ENCODE assay signal across 19 cellular contexts in the genomic region with DNA sequence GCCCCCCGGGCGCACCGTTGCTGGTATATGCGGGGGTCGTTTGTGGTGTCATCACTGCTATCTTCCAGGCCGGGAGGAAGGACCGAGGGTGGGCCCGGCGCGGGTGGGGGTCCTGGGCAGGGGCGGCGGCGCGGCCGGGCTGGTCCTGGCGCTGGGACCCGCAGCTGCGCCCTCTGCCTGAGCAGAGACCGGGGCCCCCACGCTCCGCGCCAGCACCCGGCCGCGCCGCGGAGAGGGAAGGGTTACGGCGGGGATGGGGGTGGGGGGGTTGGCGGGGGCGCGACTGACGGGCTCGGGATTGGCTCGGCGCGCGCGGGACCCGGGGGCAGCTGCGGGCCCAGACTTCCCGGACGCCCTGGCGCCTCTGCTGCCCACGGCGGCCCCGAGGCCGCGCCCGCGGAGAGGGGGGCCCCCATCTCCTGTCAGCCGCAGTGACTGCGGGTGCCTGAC. TPM values are rescaled to one million over a fixed set of nuclear protein-coding genes. Genes with fewer than 3 reads are reported as not detected.
DNase-seq lines count a peak whose midpoint lies in the region; ATAC-seq, FAIRE-seq and TF ChIP-seq lines count a peak whose summit lies in the region.
"Had no signal": no experiment of that assay in that cellular context is flagged by ENCODE, and none has a peak within 500 bp of the region (broad histone marks: within the 10 kb centered on the region; RNA-seq: fewer than 3 reads in every experiment).

No MANE protein-coding gene starts in this region.

- H3K4me3 Mint-ChIP-seq in natural killer cell: no peak overlapping the region
- H3K4me3 Mint-ChIP-seq in natural killer cell treated with Interleukin-12 subunit alpha and Interleukin-12 subunit beta and Interleukin-15 and Interleukin-18, amount 100 ng/mL, for 72 hours: no peak overlapping the region
- H3K4me3 Mint-ChIP-seq: activated T-helper 1 cell treated with anti-CD3 and anti-CD28 coated beads, Interleukin-12 subunit alpha, Interleukin-12 subunit beta, Interleukin-2, Interleukin-4 antibody, amounts not matched to agents 30 ng/mL and 10 ng/mL and 1 ng/mL, durations not matched to agents 14 hours and 24 hours and 36 hours; stimulated activated naive B cell treated with anti-CD40 and anti-IgM and Interleukin-4, amounts not matched to agents 10 μg/mL and 1 μg/mL and 100 μg/mL, for 72 hours had no signal

- H3K27me3 ChIP-seq in dorsolateral prefrontal cortex (peaks cover 0 to 71% (median 15%) of the 10 kb centered on the region in 45 donors), aorta (ENCODE audit: control insufficient read depth in 1 of 2, insufficient read depth in 2 of 2, low read length in 1 of 2) (no peaks in the 10 kb centered on the region), vagina (no peaks in the 10 kb centered on the region)

- TF ChIP-seq CTCF in natural killer cell (IDR thresholded peaks at IDR 0.05): no peak
- no peak for TF ChIP-seq CTCF in dorsolateral prefrontal cortex (IDR thresholded peaks at IDR 0.05 in 54 of 56, conservative IDR thresholded peaks at IDR 0.05 in 2 of 56; ENCODE audit: low read depth in 1 of 56, partially characterized antibody in 56 of 56)
- TF ChIP-seq CTCF in vagina (IDR thresholded peaks at IDR 0.05): no peak

- no peak overlapping the region for H3K27ac Mint-ChIP-seq in natural killer cell
- no peak overlapping the region for H3K27ac Mint-ChIP-seq in natural killer cell treated with Interleukin-12 subunit alpha and Interleukin-12 subunit beta and Interleukin-15 and Interleukin-18, amount 100 ng/mL, for 72 hours
- H3K27ac Mint-ChIP-seq: activated T-helper 1 cell treated with anti-CD3 and anti-CD28 coated beads, Interleukin-12 subunit alpha, Interleukin-12 subunit beta, Interleukin-2, Interleukin-4 antibody, amounts not matched to agents 30 ng/mL and 10 ng/mL and 1 ng/mL, durations not matched to agents 14 hours and 24 hours and 36 hours; stimulated activated naive B cell treated with anti-CD40 and anti-IgM and Interleukin-4, amounts not matched to agents 10 μg/mL and 1 μg/mL and 100 μg/mL, for 72 hours had no signal

- H3K4me3 ChIP-seq in dorsolateral prefrontal cortex: peak overlapping the region in 34 of 59 donors; percentile 2 to 55 (median 34)
- H3K4me3 ChIP-seq in aorta (ENCODE audit: low read length in 2 of 2): no peak overlapping the region
- H3K4me3 ChIP-seq in vagina: peak overlapping the region in 1 of 2 donors; percentile 25
- H3K4me3 ChIP-seq: SJCRH30 had no signal

- peaks cover 18 to 34% of the 10 kb centered on the region in 2 donors for H3K27me3 Mint-ChIP-seq in natural killer cell (ENCODE audit: low read depth in 2 of 2)
- H3K27me3 Mint-ChIP-seq in natural killer cell treated with Interleukin-12 subunit alpha and Interleukin-12 subunit beta and Interleukin-15 and Interleukin-18, amount 100 ng/mL, for 72 hours: peaks cover 21 to 29% of the 10 kb centered on the region in 2 donors

- ATAC-seq in natural killer cell (no peak), aorta (ENCODE audit: low FRiP score) (no peak)
- ATAC-seq in natural killer cell treated with Interleukin-12 subunit alpha and Interleukin-12 subunit beta and Interleukin-15 and Interleukin-18, amount 100 ng/mL, for 72 hours: no peak
- ATAC-seq: stimulated activated naive B cell treated with anti-CD40 and anti-IgM and Interleukin-4, amounts not matched to agents 10 μg/mL and 1 μg/mL and 100 μg/mL, for 72 hours had no signal

- no peaks in the 10 kb centered on the region for H3K9me3 Mint-ChIP-seq in natural killer cell
- no peaks in the 10 kb centered on the region for H3K9me3 Mint-ChIP-seq in natural killer cell treated with Interleukin-12 subunit alpha and Interleukin-12 subunit beta and Interleukin-15 and Interleukin-18, amount 100 ng/mL, for 72 hours
- H3K9me3 Mint-ChIP-seq: activated T-helper 1 cell treated with anti-CD3 and anti-CD28 coated beads, Interleukin-12 subunit alpha, Interleukin-12 subunit beta, Interleukin-2, Interleukin-4 antibody, amounts not matched to agents 30 ng/mL and 10 ng/mL and 1 ng/mL, durations not matched to agents 14 hours and 24 hours and 36 hours; stimulated activated naive B cell treated with anti-CD40 and anti-IgM and Interleukin-4, amounts not matched to agents 10 μg/mL and 1 μg/mL and 100 μg/mL, for 72 hours had no signal

- no peaks in the 10 kb centered on the region for H3K36me3 Mint-ChIP-seq in natural killer cell
- H3K36me3 Mint-ChIP-seq in natural killer cell treated with Interleukin-12 subunit alpha and Interleukin-12 subunit beta and Interleukin-15 and Interleukin-18, amount 100 ng/mL, for 72 hours: no peaks in the 10 kb centered on the region

- H3K4me1 Mint-ChIP-seq in natural killer cell: peaks cover 6 to 12% of the 10 kb centered on the region in 2 donors
- H3K4me1 Mint-ChIP-seq in natural killer cell treated with Interleukin-12 subunit alpha and Interleukin-12 subunit beta and Interleukin-15 and Interleukin-18, amount 100 ng/mL, for 72 hours (ENCODE audit: low read depth in 2 of 2): peaks cover 4 to 5% of the 10 kb centered on the region in 2 donors

- H3K4me1 ChIP-seq in aorta (ENCODE audit: control insufficient read depth in 1 of 2, insufficient read depth in 2 of 2, low read length in 2 of 2): no peaks in the 10 kb centered on the region
- peaks cover 9% of the 10 kb centered on the region for H3K4me1 ChIP-seq in vagina

- H3K36me3 ChIP-seq in aorta (ENCODE audit: control insufficient read depth in 1 of 2, insufficient read depth in 2 of 2, low read length in 1 of 2) (no peaks in the 10 kb centered on the region), vagina (no peaks in the 10 kb centered on the region)
- H3K36me3 ChIP-seq: SJCRH30 had no signal

- no peak for FAIRE-seq in H54 (lab: Jason Lieb, UNC)
- FAIRE-seq: endothelial cell of umbilical vein, GM18507 had no signal

- H3K9me3 ChIP-seq in aorta (ENCODE audit: control insufficient read depth, low read length) (no peaks in the 10 kb centered on the region), vagina (no peaks in the 10 kb centered on the region)
- H3K9me3 ChIP-seq: SJCRH30 had no signal

- DNase-seq in natural killer cell (peak; percentile 13), dorsolateral prefrontal cortex (peak in 2 of 10 donors; percentile 10 to 36), mesenteric fat pad (ENCODE audit: low spot score) (peak; percentile 82), aorta (peak; percentile 18 to 73), H54 (ENCODE audit: insufficient read length, low spot score) (no peak), GM19240 (ENCODE audit: insufficient read length, low spot score) (no peak), vagina (ENCODE audit: extremely low spot score in 2 of 2) (no peak)
- no peak for DNase-seq in natural killer cell treated with Interleukin-12 subunit alpha and Interleukin-12 subunit beta and Interleukin-15 and Interleukin-18, amount 100 ng/mL, for 72 hours (ENCODE audit: low spot score)
- DNase-seq: activated CD4-positive, alpha-beta T cell treated with anti-CD3 and anti-CD28 coated beads, Interleukin-2, amount 50 U/mL, for 1 hour; cerebellar nuclear complex; islet precursor cell; NCI-H510A treated with DMSO at 0.1 percent for 48 hours; occipital lobe; SJCRH30; stimulated activated naive B cell treated with anti-CD40 and anti-IgM and Interleukin-4, amounts not matched to agents 10 μg/mL and 1 μg/mL and 100 μg/mL, for 72 hours; T1000 had no signal

- TF ChIP-seq POLR2A in H54 (IDR thresholded peaks at IDR 0.05; ENCODE audit: low read depth, low read length) (no peak), vagina (IDR thresholded peaks at IDR 0.05) (no peak)

- intact Hi-C loops in natural killer cell (cut with micrococcal nuclease): no loop called here
- intact Hi-C loops in dorsolateral prefrontal cortex (cut with DNase I): no loop called here
- intact Hi-C loops in aorta (cut with DNase I): loop anchor here (5.0 to 10.0 kb wide), 3 partner anchors 32 to 155 kb away; a partner anchor contains a TSS
- intact Hi-C loops in vagina (cut with DNase I): loop anchor here (5.0 kb wide), 1 partner anchor 52 kb away; a partner anchor contains a TSS

- WGBS in aorta, 2 donors: 5 to 7% methylated on average over 33 to 53 of the region's 53 CpGs

- H3K27ac ChIP-seq in dorsolateral prefrontal cortex (no peak overlapping the region), aorta (ENCODE audit: low read depth in 1 of 2, low read length in 2 of 2) (no peak overlapping the region), vagina (no peak overlapping the region)
- H3K27ac ChIP-seq: SJCRH30 had no signal

RNA-seq across cellular contexts. Expression of a gene that starts 13.8 kb away (rescaled TPM):
- total RNA-seq in natural killer cell: not detected
- not detected for total RNA-seq in natural killer cell treated with Interleukin-12 subunit alpha and Interleukin-12 subunit beta and Interleukin-15 and Interleukin-18, amount 100 ng/mL, for 72 hours
- total RNA-seq in dorsolateral prefrontal cortex: 10 to 100 TPM in 10 of 120 experiments, 1 to 10 TPM in 109, under 1 TPM in 1; 0.85 to 22.6 (median 4.2) TPM
- total RNA-seq in mesenteric fat pad: 2.8 TPM
- 10 to 100 TPM; 30.1 to 44.3 TPM for total RNA-seq in aorta
- polyA plus RNA-seq in aorta: 1 to 10 TPM; 2.6 to 7.2 TPM
- total RNA-seq in vagina: 33.9 TPM
- total RNA-seq: activated T-helper 1 cell treated with anti-CD3 and anti-CD28 coated beads, Interleukin-12 subunit alpha, Interleukin-12 subunit beta, Interleukin-2, Interleukin-4 antibody, amounts not matched to agents 30 ng/mL and 10 ng/mL and 1 ng/mL, durations not matched to agents 14 hours and 24 hours and 36 hours; endothelial cell of umbilical vein had no signal
- polyA plus RNA-seq: endothelial cell of umbilical vein had no signal

RNA-seq across cellular contexts. Expression of a gene that starts 49.2 kb away (rescaled TPM):
- 10 to 100 TPM; 61.4 to 66.0 (median 61.8) TPM for total RNA-seq in natural killer cell
- total RNA-seq in natural killer cell treated with Interleukin-12 subunit alpha and Interleukin-12 subunit beta and Interleukin-15 and Interleukin-18, amount 100 ng/mL, for 72 hours: 100 to 1,000 TPM; 113 to 143 TPM
- 10 to 100 TPM; 34.5 to 72.4 (median 54.8) TPM for total RNA-seq in dorsolateral prefrontal cortex
- 49.8 TPM for total RNA-seq in mesenteric fat pad
- total RNA-seq in aorta: 10 to 100 TPM; 35.8 to 41.4 TPM
- 10 to 100 TPM; 17.3 to 55.5 TPM for polyA plus RNA-seq in aorta
- total RNA-seq in vagina: 42.5 TPM

RNA-seq across cellular contexts. Expression of a gene that starts 50.5 kb away (rescaled TPM):
- total RNA-seq in natural killer cell (10 to 100 TPM; 17.8 to 33.5 (median 22.4) TPM), dorsolateral prefrontal cortex (10 to 100 TPM in 101 of 120 experiments, 1 to 10 TPM in 19; 5.7 to 35.4 (median 14.2) TPM), mesenteric fat pad (8.8 TPM), aorta (10 to 100 TPM; 10.0 to 19.9 TPM), vagina (19.6 TPM)
- total RNA-seq in natural killer cell treated with Interleukin-12 subunit alpha and Interleukin-12 subunit beta and Interleukin-15 and Interleukin-18, amount 100 ng/mL, for 72 hours: 10 to 100 TPM; 19.0 to 27.9 TPM
- polyA plus RNA-seq in aorta: 10 to 100 TPM in 1 of 2 donors, 1 to 10 TPM in 1; 2.8 to 40.5 TPM

RNA-seq across cellular contexts. Expression of a gene that starts 56.4 kb away (rescaled TPM):
- total RNA-seq in natural killer cell (1 to 10 TPM; 1.3 to 1.9 (median 1.3) TPM), dorsolateral prefrontal cortex (under 1 TPM in 3 of 120 experiments, not detected in 117; 0.36 to 0.58 (median 0.43) TPM), mesenteric fat pad (0.39 TPM), aorta (1 to 10 TPM in 1 of 2 donors, under 1 TPM in 1; 0.52 to 1.2 TPM), vagina (15.2 TPM)
- total RNA-seq in natural killer cell treated with Interleukin-12 subunit alpha and Interleukin-12 subunit beta and Interleukin-15 and Interleukin-18, amount 100 ng/mL, for 72 hours: 1 to 10 TPM; 1.4 TPM
- polyA plus RNA-seq in aorta: under 1 TPM; 0.13 to 0.61 TPM
- total RNA-seq: occipital lobe had no signal

Comparison
In these comparisons a context has a peak if more than half of its experiments do, and no peak if none do; other contexts are left out.
1. DNase-seq: peak in natural killer cell (single experiment), mesenteric fat pad (single experiment) and aorta (2 of 2); none in natural killer cell treated with Interleukin-12 subunit alpha and Interleukin-12 subunit beta and Interleukin-15 and Interleukin-18, amount 100 ng/mL, for 72 hours (single experiment), H54 (single experiment), GM19240 (single experiment) and vagina (0 of 2).
2. H3K4me3 ChIP-seq: peak in dorsolateral prefrontal cortex (34 of 59); none in aorta (0 of 2).
3. intact Hi-C loops: an anchor here in aorta (5.0 to 10.0 kb wide) and vagina (5.0 kb wide); none called in natural killer cell and dorsolateral prefrontal cortex.